In the genomic region with DNA sequence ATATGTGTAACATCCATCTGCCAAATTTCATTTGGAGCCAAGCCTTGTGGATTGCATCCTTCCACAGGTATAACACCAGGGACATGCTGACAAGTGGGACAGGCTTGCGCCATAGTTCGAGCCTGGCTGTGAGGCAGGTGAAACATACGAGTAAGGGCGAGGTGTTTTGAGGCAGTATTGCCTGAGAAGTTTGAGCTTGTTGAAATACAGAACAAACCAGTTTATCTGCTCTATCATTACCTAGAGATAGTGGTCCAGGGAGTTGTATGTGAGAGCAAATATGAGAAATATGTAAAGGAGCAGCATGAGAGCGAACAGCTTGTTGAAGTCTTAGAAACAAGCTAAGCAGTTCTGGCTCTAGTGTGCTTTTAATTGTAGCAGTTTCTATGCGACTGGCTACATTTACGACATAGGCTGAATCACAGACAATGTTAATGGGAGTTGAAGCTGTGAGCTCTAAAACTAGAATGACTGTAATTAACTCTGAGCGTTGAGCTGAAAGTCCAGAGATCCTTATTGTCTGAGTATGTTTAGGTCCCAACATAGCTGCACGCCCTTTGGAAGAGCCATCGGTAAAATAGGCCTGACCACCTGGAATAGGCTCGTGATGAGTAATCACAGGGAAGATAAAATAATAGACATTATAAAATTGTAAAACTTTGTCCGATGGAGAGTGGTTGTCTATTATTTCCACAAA, we compare ENCODE assay signal across 22 cellular contexts.
"Had no signal": no experiment of that assay in that cellular context is flagged by ENCODE, and none has a peak within 500 bp of the region (broad histone marks: within the 10 kb centered on the region; RNA-seq: fewer than 3 reads in every experiment).

No MANE protein-coding gene starts in this region.

- H3K36me3 ChIP-seq: esophagus squamous epithelium, thyroid gland, vagina had no signal

- H3K27ac ChIP-seq: esophagus squamous epithelium, heart left ventricle, thyroid gland, vagina had no signal

- DNase-seq: activated CD4-positive, alpha-beta T cell treated with anti-CD3 and anti-CD28 coated beads, Interleukin-2, amount 10 ng/mL, durations not matched to agents 24 days and 14 days; activated CD8-positive, alpha-beta memory T cell treated with anti-CD3 and anti-CD28 coated beads, Interleukin-2, amount 10 ng/mL, durations not matched to agents 7 days and 5 days; activated CD8-positive, alpha-beta T cell treated with anti-CD3 and anti-CD28 coated beads for 36 hours; activated gamma-delta T cell treated with Interleukin-2 at 50 U/mL for 16 hours; activated T-cell treated with anti-CD3 and anti-CD28 coated beads for 4 hours; aorta; caudate nucleus; effector memory CD8-positive, alpha-beta T cell; esophagus squamous epithelium; heart left ventricle; islet precursor cell; mammary epithelial cell; stimulated activated CD4-positive, alpha-beta T cell treated with anti-CD3 and anti-CD28 coated beads, Interleukin-4, amount 100 ng/mL, for 24 hours; stimulated activated naive CD8-positive, alpha-beta T cell treated with anti-CD3 and anti-CD28 coated beads, Interleukin-15, Interleukin-2, amounts not matched to agents 100 U/mL and 50 U/mL, for 24 hours; thyroid gland had no signal

- H3K4me3 ChIP-seq: esophagus squamous epithelium, heart left ventricle, thyroid gland, vagina had no signal

- H3K9me3 Mint-ChIP-seq: natural killer cell treated with Interleukin-12 subunit alpha and Interleukin-12 subunit beta and Interleukin-15 and Interleukin-18, amount 100 ng/mL, for 72 hours had no signal

- H3K9me3 ChIP-seq: thyroid gland had no signal

- H3K4me1 ChIP-seq: heart left ventricle, thyroid gland, vagina had no signal

- H3K27me3 ChIP-seq: esophagus squamous epithelium, heart left ventricle, thyroid gland, vagina had no signal

- H3K27ac Mint-ChIP-seq: activated CD4-positive, alpha-beta T cell treated with anti-CD3 and anti-CD28 coated beads, Interleukin-2, amount 10 ng/mL, durations not matched to agents 24 days and 14 days; activated CD8-positive, alpha-beta memory T cell treated with anti-CD3 and anti-CD28 coated beads, Interleukin-2, amount 10 ng/mL, durations not matched to agents 7 days and 5 days; activated CD8-positive, alpha-beta T cell treated with anti-CD3 and anti-CD28 coated beads for 36 hours; activated naive CD4-positive, alpha-beta T cell treated with anti-CD3 and anti-CD28 coated beads, Interleukin-2, amount 50 U/mL, for 24 hours; activated T-helper 1 cell treated with anti-CD3 and anti-CD28 coated beads, Interleukin-12 subunit alpha, Interleukin-12 subunit beta, Interleukin-2, Interleukin-4 antibody, amounts not matched to agents 30 ng/mL and 10 ng/mL and 1 ng/mL, durations not matched to agents 14 hours and 24 hours and 36 hours; effector memory CD8-positive, alpha-beta T cell; mesothelial cell of epicardium; natural killer cell treated with Interleukin-12 subunit alpha and Interleukin-12 subunit beta and Interleukin-15 and Interleukin-18, amount 100 ng/mL, for 72 hours; progenitor cell of endocrine pancreas had no signal

- ATAC-seq: activated CD4-positive, CD25-positive, alpha-beta regulatory T cell treated with anti-CD3 and anti-CD28 coated beads, Interleukin-2, amount 50 U/mL, for 24 hours; activated CD8-positive, alpha-beta memory T cell treated with anti-CD3 and anti-CD28 coated beads, Interleukin-2, amount 10 ng/mL, durations not matched to agents 7 days and 5 days; activated CD8-positive, alpha-beta T cell treated with anti-CD3 and anti-CD28 coated beads for 36 hours; effector memory CD8-positive, alpha-beta T cell; heart left ventricle; natural killer cell treated with Interleukin-12 subunit alpha and Interleukin-12 subunit beta and Interleukin-15 and Interleukin-18, amount 100 ng/mL, for 72 hours; stimulated activated naive CD8-positive, alpha-beta T cell treated with anti-CD3 and anti-CD28 coated beads, Interleukin-15, Interleukin-2, amounts not matched to agents 100 U/mL and 50 U/mL, for 24 hours had no signal
